17 cellular contexts compared by ENCODE assay signal in the genomic region with DNA sequence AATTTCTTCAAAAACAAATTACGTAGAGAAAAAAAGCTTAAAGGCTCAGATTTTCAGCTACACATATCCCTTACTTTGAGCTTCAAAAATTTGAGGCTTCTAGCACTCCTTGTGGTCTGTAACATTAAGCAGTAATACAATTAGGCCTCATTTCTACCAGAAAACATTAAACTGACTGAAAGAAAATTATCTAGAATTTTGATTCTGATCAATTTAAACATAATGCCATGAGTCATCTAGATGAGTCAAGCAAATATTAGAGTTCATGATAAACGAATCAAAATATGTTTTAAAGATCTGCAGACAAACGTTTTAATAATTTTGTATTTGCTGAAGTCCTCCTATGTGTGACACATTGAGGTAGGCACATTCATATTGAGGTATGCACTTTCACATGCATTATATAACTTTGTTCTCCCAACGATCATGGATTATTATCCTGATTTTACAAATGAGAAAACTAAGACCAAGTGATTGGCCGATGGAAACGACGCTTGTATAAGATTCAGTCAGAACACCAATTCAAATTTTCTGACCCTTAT. TPM values are rescaled to one million over a fixed set of nuclear protein-coding genes. Genes with fewer than 3 reads are reported as not detected.
DNase-seq lines count a peak whose midpoint lies in the region; ATAC-seq and TF ChIP-seq lines count a peak whose summit lies in the region.
"Had no signal": no experiment of that assay in that cellular context is flagged by ENCODE, and none has a peak within 500 bp of the region (broad histone marks: within the 10 kb centered on the region; RNA-seq: fewer than 3 reads in every experiment).

No MANE protein-coding gene starts in this region.

- H3K27me3 Mint-ChIP-seq in CD8-positive, alpha-beta T cell (ENCODE audit: low read depth): no peaks in the 10 kb centered on the region
- no peaks in the 10 kb centered on the region for H3K27me3 Mint-ChIP-seq in central memory CD8-positive, alpha-beta T cell

- peak overlapping the region; percentile 58 for H3K27ac Mint-ChIP-seq in CD8-positive, alpha-beta T cell
- peak overlapping the region; percentile 70 for H3K27ac Mint-ChIP-seq in central memory CD8-positive, alpha-beta T cell (ENCODE audit: low read depth)
- H3K27ac Mint-ChIP-seq: WTC11 had no signal

- ATAC-seq in CD8-positive, alpha-beta T cell: no peak
- no peak for ATAC-seq in central memory CD8-positive, alpha-beta T cell (replicated peaks; ENCODE audit: extremely low read depth, poor library complexity, severe bottlenecking)
- ATAC-seq: WTC11 had no signal

- CTCF ChIA-PET in CD8-positive, alpha-beta T cell (lab: Charles Lee): interaction anchor here (0.7 to 1.1 kb wide), 2 partner anchors 31 to 98 kb away, joined by 3 to 5 read pairs; no protein-coding TSS in a partner anchor

- intact Hi-C loops in CD8-positive, alpha-beta T cell (cut with DNase I, micrococcal nuclease): loop anchor here (5.0 kb wide), 4 partner anchors 33 to 1043 kb away; a partner anchor contains a TSS

- peaks cover 75% of the 10 kb centered on the region for H3K4me1 Mint-ChIP-seq in CD8-positive, alpha-beta T cell (ENCODE audit: low read depth)
- peaks cover 50% of the 10 kb centered on the region for H3K4me1 Mint-ChIP-seq in central memory CD8-positive, alpha-beta T cell

- TF ChIP-seq CTCF in CD8-positive, alpha-beta T cell (IDR thresholded peaks at IDR 0.05): no peak
- TF ChIP-seq CTCF in retinal pigment epithelial cell (conservative IDR thresholded peaks at IDR 0.05; ENCODE audit: low read depth, low read length): peak; percentile 14

- peaks cover 11% of the 10 kb centered on the region for H3K36me3 Mint-ChIP-seq in CD8-positive, alpha-beta T cell
- H3K36me3 Mint-ChIP-seq in central memory CD8-positive, alpha-beta T cell (ENCODE audit: insufficient read depth): peaks cover 22% of the 10 kb centered on the region
- H3K36me3 Mint-ChIP-seq: WTC11 had no signal

- H3K9me3 Mint-ChIP-seq in CD8-positive, alpha-beta T cell: no peaks in the 10 kb centered on the region
- H3K9me3 Mint-ChIP-seq in central memory CD8-positive, alpha-beta T cell: no peaks in the 10 kb centered on the region
- H3K9me3 Mint-ChIP-seq: neural crest cell, WTC11 had no signal

- POLR2A ChIA-PET in CD8-positive, alpha-beta T cell (lab: Charles Lee): interaction anchor here (0.6 to 0.7 kb wide), 2 partner anchors 57 to 88 kb away, joined by 3 read pairs; no protein-coding TSS in a partner anchor

- no peak overlapping the region for H3K4me3 ChIP-seq in CD8-positive, alpha-beta T cell (ENCODE audit: low read depth, low read length)
- no peak overlapping the region for H3K4me3 ChIP-seq in retinal pigment epithelial cell (ENCODE audit: low read length)
- H3K4me3 ChIP-seq: lung, sigmoid colon had no signal

- H3K27me3 ChIP-seq in CD8-positive, alpha-beta T cell (ENCODE audit: insufficient read depth, low read length): no peaks in the 10 kb centered on the region
- H3K27me3 ChIP-seq: brain microvascular endothelial cell, sigmoid colon had no signal

- H3K4me3 Mint-ChIP-seq in CD8-positive, alpha-beta T cell: peak overlapping the region; percentile 26
- no peak overlapping the region for H3K4me3 Mint-ChIP-seq in central memory CD8-positive, alpha-beta T cell
- H3K4me3 Mint-ChIP-seq: WTC11 had no signal

- H3K27ac ChIP-seq in CD8-positive, alpha-beta T cell (ENCODE audit: low read depth, low read length): no peak overlapping the region
- H3K27ac ChIP-seq: brain microvascular endothelial cell, sigmoid colon had no signal

- DNase-seq in CD8-positive, alpha-beta T cell: no peak
- peak; percentile 31 for DNase-seq in NAMALWA (ENCODE audit: low spot score)
- DNase-seq in central memory CD8-positive, alpha-beta T cell (ENCODE audit: low spot score in 2 of 2): no peak
- DNase-seq in retinal pigment epithelial cell (ENCODE audit: low read depth): no peak
- no peak for DNase-seq in iPS-NIHi7 (ENCODE audit: extremely low spot score)
- no peak for DNase-seq in SHP77 (lab: John Stamatoyannopoulos, UW)
- no peak for DNase-seq in activated CD4-positive, alpha-beta T cell treated with anti-CD3 and anti-CD28 coated beads, Interleukin-2, amount 50 U/mL, for 4 hours
- DNase-seq: activated gamma-delta T cell treated with Interleukin-2 at 50 U/mL for 16 hours; brain microvascular endothelial cell; NCI-H1694 treated with DMSO at 0.1 percent for 48 hours; NCI-H446 treated with DMSO at 0.1 percent for 48 hours; sigmoid colon; stimulated activated naive CD4-positive, alpha-beta T cell treated with Interleukin-2 at 50 U/mL for 16 hours; SW 1271 had no signal

- no peaks in the 10 kb centered on the region for H3K9me3 ChIP-seq in CD8-positive, alpha-beta T cell (ENCODE audit: low read length)
- H3K9me3 ChIP-seq: sigmoid colon had no signal

- peaks cover 71% of the 10 kb centered on the region for H3K4me1 ChIP-seq in CD8-positive, alpha-beta T cell (ENCODE audit: insufficient read depth, low read length)

- H3K36me3 ChIP-seq in CD8-positive, alpha-beta T cell (ENCODE audit: insufficient read depth, low read length): no peaks in the 10 kb centered on the region
- H3K36me3 ChIP-seq: brain microvascular endothelial cell, sigmoid colon had no signal

RNA-seq across cellular contexts. Expression of a gene that starts 4.3 kb away (rescaled TPM):
- total RNA-seq in CD8-positive, alpha-beta T cell: 100 to 1,000 TPM; 112 to 115 TPM
